In genomic region chr15:67127925-67128324, GRCh38 we compare ENCODE assay signal across 8 cellular contexts.
A peak's percentile ranks its signal among the peaks of the same experiment; 100 is the strongest.
DNase-seq lines count a peak whose midpoint lies in the region; ATAC-seq and TF ChIP-seq lines count a peak whose summit lies in the region.

No MANE protein-coding gene starts in this region.

- H3K4me3 ChIP-seq in HCT116 (replicated peaks in 1 of 2; ENCODE audit: low read depth in 1 of 2, low read length in 2 of 2) = peak overlapping the region in 1 of 2 experiments; percentile 44; a peak in 2 of 4 replicates
- no peak overlapping the region for H3K4me3 ChIP-seq in astrocyte of the cerebellum (ENCODE audit: low read depth, low read length)
- H3K4me3 ChIP-seq in left lung = no peak overlapping the region

- POLR2A ChIA-PET in HCT116 (lab: Charles Lee) = interaction anchor here (1.0 to 1.5 kb wide), 2 partner anchors 20 to 51 kb away, joined by 3 to 4 read pairs; no protein-coding TSS in a partner anchor
- POLR2A ChIA-PET in GM10248 (lab: Yijun Ruan, JAX) = no interaction called here

- H3K9me3 ChIP-seq in HCT116 (ENCODE audit: control insufficient read depth in 1 of 2, insufficient read depth in 1 of 2, low read depth in 1 of 2, low read length in 2 of 2) (no peaks in the 10 kb centered on the region), left lung (no peaks in the 10 kb centered on the region)

- BruUV-seq in HCT116 (replicated peaks; lab: Mats Ljungman, UMichigan) = no TSS peak

- peak; percentile 20 for ATAC-seq in HCT116
- ATAC-seq in left lung = peak; percentile 20
- ATAC-seq in HG03460 (IDR thresholded peaks at IDR 0.05; ENCODE audit: unreplicated experiment) = no peak

- H3K9me2 ChIP-seq in HCT116 (ENCODE audit: insufficient read depth) = no peaks in the 10 kb centered on the region

- H3K27me3 ChIP-seq in HCT116 (ENCODE audit: insufficient read depth, low read length) (no peaks in the 10 kb centered on the region), left lung (no peaks in the 10 kb centered on the region)

- no peaks in the 10 kb centered on the region for H4K20me1 ChIP-seq in HCT116 (ENCODE audit: insufficient read depth)

- TF ChIP-seq POLR2A in HCT116 (IDR thresholded peaks at IDR 0.05; ENCODE audit: borderline replicate concordance, extremely low read depth, insufficient read depth, insufficient read length) = no peak

- H3K4me2 ChIP-seq in HCT116 (ENCODE audit: low read length) = peak overlapping the region; percentile 77

- TF ChIP-seq CTCF in HCT116 (IDR thresholded peaks at IDR 0.05 in 2 of 3, conservative IDR thresholded peaks at IDR 0.05 in 1 of 3; ENCODE audit: borderline replicate concordance in 1 of 3, insufficient read depth in 1 of 3, low read depth in 2 of 3, low read length in 2 of 3) = no peak
- TF ChIP-seq CTCF in astrocyte of the cerebellum (IDR thresholded peaks at IDR 0.05; ENCODE audit: low read depth, low read length, missing control alignments) = no peak
- TF ChIP-seq CTCF in left lung (IDR thresholded peaks at IDR 0.05) = no peak
- no peak for TF ChIP-seq CTCF in GM10248 (IDR thresholded peaks at IDR 0.05; ENCODE audit: control extremely low read depth, extremely low read depth, low read depth, missing control alignments)

- H3K27ac ChIP-seq in HCT116 (ENCODE audit: low read depth, low read length) = peak overlapping the region; percentile 40; the same call in 1 of the 2 replicates
- H3K27ac ChIP-seq in left lung = no peak overlapping the region
- H3K27ac ChIP-seq in caudate nucleus (ENCODE audit: low read depth, low read length) = no peak overlapping the region

- peaks cover 0 to 25% of the 10 kb centered on the region in 2 experiments; a peak in 2 of 4 replicates for H3K36me3 ChIP-seq in HCT116 (ENCODE audit: control insufficient read depth in 1 of 2, insufficient read depth in 2 of 2, low read length in 2 of 2)
- no peaks in the 10 kb centered on the region for H3K36me3 ChIP-seq in left lung

- RAD21 ChIA-PET in HCT116 (lab: Charles Lee; ENCODE audit: low non-redundant PET in 1 of 2, low total read pairs in 2 of 2, uncharacterized antibody in 2 of 2, unreplicated experiment in 2 of 2) = interaction anchor here (0.5 to 1.4 kb wide), 3 partner anchors 15 to 666 kb away, joined by 3 to 4 read pairs (median 3); no protein-coding TSS in a partner anchor

- H3K79me2 ChIP-seq in HCT116 (ENCODE audit: insufficient read depth, low read length) = peaks cover 99% of the 10 kb centered on the region

- TF ChIP-seq RAD21 in HCT116 (IDR thresholded peaks at IDR 0.05; ENCODE audit: low read depth) = no peak

- DNase-seq in A172 (ENCODE audit: low spot score) (peak; percentile 95), HCT116 (ENCODE audit: low read depth, low spot score) (peak; percentile 76), astrocyte of the cerebellum (ENCODE audit: low read depth) (peak; percentile 91), left lung (no peak), caudate nucleus (lab: John Stamatoyannopoulos, UW) (no peak), GM10248 (ENCODE audit: extremely low spot score) (no peak), NCI-H1092 treated with DMSO at 0.1 percent for 48 hours (lab: John Stamatoyannopoulos, UW) (no peak)

- CTCF ChIA-PET in HCT116 (lab: Charles Lee) = no interaction called here
- CTCF ChIA-PET in GM10248 (lab: Yijun Ruan, JAX) = interaction anchor here (1.1 to 1.7 kb wide), 4 partner anchors 11 to 31 kb away, joined by 3 to 7 read pairs (median 4); no protein-coding TSS in a partner anchor

- H3K9ac ChIP-seq in HCT116 (ENCODE audit: low read length) = peak overlapping the region; percentile 70

- H2AFZ ChIP-seq in HCT116 (ENCODE audit: low read depth, low read length, poor library complexity, severe bottlenecking) = no peak overlapping the region

- intact Hi-C loops in HCT116 (cut with micrococcal nuclease) (loop anchor here (5.0 kb wide), 1 partner anchor 86 kb away; no protein-coding TSS in a partner anchor), left lung (cut with DNase I) (no loop called here)

- H3K4me1 ChIP-seq in HCT116 (ENCODE audit: control insufficient read depth in 1 of 2, insufficient read depth in 2 of 2, low read length in 2 of 2) (peaks cover 66 to 98% of the 10 kb centered on the region in 2 experiments), left lung (peaks cover 18 to 77% of the 10 kb centered on the region in 2 donors)

- in situ Hi-C loops in astrocyte of the cerebellum (cut with HindIII; ENCODE audit: low sequenced_read_pairs) = no loop called here

TF ChIP-seq in HCT116, 20 proteins besides CTCF, POLR2A, EP300 and RAD21:
- TF ChIP-seq REST (IDR thresholded peaks at IDR 0.05; ENCODE audit: low read depth) = no peak
- TF ChIP-seq POLR2AphosphoS5 (IDR thresholded peaks at IDR 0.05; ENCODE audit: low read depth, low read length) = peak; percentile 67

Comparison
In these comparisons a context has a peak if more than half of its experiments do, and no peak if none do; other contexts are left out.
1. DNase-seq: peak in A172 (single experiment), HCT116 (single experiment) and astrocyte of the cerebellum (single experiment); none in left lung (0 of 2), caudate nucleus (0 of 61), GM10248 (single experiment) and NCI-H1092 treated with DMSO at 0.1 percent for 48 hours (single experiment).